21 cellular contexts compared by ENCODE assay signal in genomic region chr19:58319241-58319640, GRCh38. TPM values are rescaled to one million over a fixed set of nuclear protein-coding genes. Genes with fewer than 3 reads are reported as not detected.
DNase-seq lines count a peak whose midpoint lies in the region; ATAC-seq, FAIRE-seq and TF ChIP-seq lines count a peak whose summit lies in the region.
"Had no signal": no experiment of that assay in that cellular context is flagged by ENCODE, and none has a peak within 500 bp of the region (broad histone marks: within the 10 kb centered on the region; RNA-seq: fewer than 3 reads in every experiment).

No MANE protein-coding gene starts in this region.

- no peak overlapping the region for H3K4ac ChIP-seq in H1 (replicated peaks; ENCODE audit: insufficient read length, low read depth, low read length)

- no peaks in the 10 kb centered on the region for H3K79me2 ChIP-seq in H1 (ENCODE audit: control insufficient read depth in 1 of 2, insufficient read depth in 2 of 2, low read length in 2 of 2)

- 90% methylated on average over 10 of the region's 10 CpGs; no CpG with 5 or more reads in 1 of the 2 experiments for WGBS in H1 (ENCODE audit: extremely low coverage in 1 of 2, insufficient coverage in 1 of 2, insufficient read length in 1 of 2, insufficient replicate concordance in 2 of 2, low coverage in 1 of 2, low lambda C conversion rate in 2 of 2, missing lambda C conversion rate in 1 of 2), 2 experiments
- WGBS in suprapubic skin, result 54% methylated on average over 10 of the region's 10 CpGs

- no peak overlapping the region for H4K5ac ChIP-seq in H1 (ENCODE audit: insufficient read length, low read depth, low read length)

- H2BK120ac ChIP-seq in H1 (replicated peaks; ENCODE audit: low read depth, low read length), result no peak overlapping the region

- peaks cover 0 to 9% (median 6%) of the 10 kb centered on the region in 4 experiments; a peak in 3 of 8 replicates for H3K36me3 ChIP-seq in H1 (ENCODE audit: control insufficient read depth in 2 of 4, insufficient read depth in 4 of 4, low read length in 3 of 4)
- peaks cover 20% of the 10 kb centered on the region for H3K36me3 ChIP-seq in suprapubic skin

- H2BK20ac ChIP-seq in H1 (ENCODE audit: low read length), result no peak overlapping the region

- no peaks in the 10 kb centered on the region for H3K4me1 ChIP-seq in H1 (replicated peaks in 1 of 4; ENCODE audit: control insufficient read depth in 3 of 4, insufficient read depth in 4 of 4, low read length in 3 of 4)
- peaks cover 5% of the 10 kb centered on the region for H3K4me1 ChIP-seq in foreskin keratinocyte
- peaks cover 17% of the 10 kb centered on the region for H3K4me1 ChIP-seq in suprapubic skin
- H3K4me1 ChIP-seq: A549, BE2C, HAP-1 had no signal

- TF ChIP-seq POLR2A in H1 (IDR thresholded peaks at IDR 0.05; ENCODE audit: control extremely low read depth in 1 of 2, low read depth in 2 of 2, low read length in 2 of 2) (no peak), suprapubic skin (IDR thresholded peaks at IDR 0.05) (no peak)

- no peak overlapping the region for H4K91ac ChIP-seq in H1 (replicated peaks; ENCODE audit: insufficient read length, low read length)

- H3K27ac ChIP-seq in angular gyrus (ENCODE audit: low read depth, low read length), result peak overlapping the region; percentile 14
- no peak overlapping the region for H3K27ac ChIP-seq in H1 (ENCODE audit: low read depth, low read length)
- no peak overlapping the region for H3K27ac ChIP-seq in foreskin keratinocyte
- peak overlapping the region; percentile 11 for H3K27ac ChIP-seq in suprapubic skin
- H3K27ac ChIP-seq: A549, C4-2B had no signal

- H3K18ac ChIP-seq in H1 (ENCODE audit: extremely low read depth, low read length), result no peak overlapping the region

- no peaks in the 10 kb centered on the region for H3K4me1 Mint-ChIP-seq in activated CD4-positive, alpha-beta T cell treated with anti-CD3 and anti-CD28 coated beads, Interleukin-2, amount 10 ng/mL, durations not matched to agents 24 days and 14 days

- H2BK5ac ChIP-seq in H1 (ENCODE audit: low read depth, low read length), result peak overlapping the region; percentile 13

- TF ChIP-seq RAD21 in H1 (IDR thresholded peaks at IDR 0.05 in 1 of 2, conservative IDR thresholded peaks at IDR 0.05 in 1 of 2; ENCODE audit: low read depth in 2 of 2, low read length in 2 of 2), result no peak

- no peak overlapping the region; a peak in 1 of 7 replicates for H3K9ac ChIP-seq in H1 (replicated peaks in 1 of 4; ENCODE audit: extremely low read depth in 1 of 4, low read depth in 3 of 4, low read length in 3 of 4)

- H3K9me3 ChIP-seq in H1 (ENCODE audit: insufficient read depth in 2 of 2, low read depth in 1 of 2, low read length in 1 of 2) (no peaks in the 10 kb centered on the region), suprapubic skin (no peaks in the 10 kb centered on the region)
- H3K9me3 ChIP-seq: BE2C, HAP-1 had no signal

- H3K4me3 ChIP-seq in H1 (ENCODE audit: extremely low read depth in 1 of 4, insufficient read depth in 2 of 4, low read depth in 3 of 4, low read length in 4 of 4) (no peak overlapping the region), suprapubic skin (no peak overlapping the region)
- H3K4me3 ChIP-seq: A549, HAP-1 had no signal

- ATAC-seq in foreskin keratinocyte, result peak; percentile 33
- no peak for ATAC-seq in GM21381 (IDR thresholded peaks at IDR 0.05; ENCODE audit: unreplicated experiment)
- ATAC-seq in HG02970 (IDR thresholded peaks at IDR 0.05; ENCODE audit: low FRiP score, unreplicated experiment), result no peak
- ATAC-seq: A549 had no signal

- no peak overlapping the region for H3K56ac ChIP-seq in H1 (replicated peaks; ENCODE audit: insufficient read length, low read depth, low read length)

- H4K8ac ChIP-seq in H1 (ENCODE audit: extremely low read depth, insufficient read depth, low read length), result no peak overlapping the region

- no peak for FAIRE-seq in H1 (lab: Jason Lieb, UNC)
- FAIRE-seq: A549, D721Med, G401.6, GM12891 had no signal

- H2BK15ac ChIP-seq in H1 (ENCODE audit: low read length), result no peak overlapping the region

- H3K27ac Mint-ChIP-seq in activated CD4-positive, alpha-beta T cell treated with anti-CD3 and anti-CD28 coated beads, Interleukin-2, amount 10 ng/mL, durations not matched to agents 24 days and 14 days, result no peak overlapping the region
- H3K27ac Mint-ChIP-seq: CD4-positive, alpha-beta memory T cell; HFFc6 had no signal

- H3K23me2 ChIP-seq in H1 (ENCODE audit: low read depth, low read length), result no peaks in the 10 kb centered on the region

- H3K79me1 ChIP-seq in H1 (ENCODE audit: low read depth, low read length), result peaks cover 3% of the 10 kb centered on the region

- no peak overlapping the region for H2AFZ ChIP-seq in H1 (ENCODE audit: low read length)

- H3K23ac ChIP-seq in H1 (ENCODE audit: insufficient read length), result no peak overlapping the region

- no peak overlapping the region for H3K14ac ChIP-seq in H1 (ENCODE audit: insufficient read length)

- no peak for TF ChIP-seq EP300 in H1 (IDR thresholded peaks at IDR 0.05; ENCODE audit: borderline replicate concordance in 1 of 2, low read depth in 2 of 2, low read length in 2 of 2)
- TF ChIP-seq EP300 in suprapubic skin (IDR thresholded peaks at IDR 0.05), result no peak

- CTCF ChIA-PET in H1 (lab: Charles Lee; ENCODE audit: partially characterized antibody), result interaction anchor here (0.5 to 3.0 kb wide), 7 partner anchors 10 to 138 kb away, joined by 3 to 13 read pairs (median 3); no protein-coding TSS in a partner anchor

- POLR2A ChIA-PET in H1 (lab: Charles Lee; ENCODE audit: partially characterized antibody), result interaction anchor here (1.0 to 3.6 kb wide), 8 partner anchors 7 to 194 kb away, joined by 3 to 25 read pairs (median 5); partner anchors contain the start of genes ERVK3-1, ZNF544, ZNF8 and ZSCAN22

- no peak overlapping the region for H3K4me3 Mint-ChIP-seq in activated CD4-positive, alpha-beta T cell treated with anti-CD3 and anti-CD28 coated beads, Interleukin-2, amount 10 ng/mL, durations not matched to agents 24 days and 14 days
- H3K4me3 Mint-ChIP-seq: CD4-positive, alpha-beta memory T cell; HFFc6 had no signal

- H3K27me3 ChIP-seq in H1 (replicated peaks in 1 of 4; ENCODE audit: control insufficient read depth in 3 of 4, extremely low read depth in 1 of 4, insufficient read depth in 3 of 4, low read length in 3 of 4) (no peaks in the 10 kb centered on the region; a peak in 1 of 7 replicates), foreskin keratinocyte (no peaks in the 10 kb centered on the region), suprapubic skin (no peaks in the 10 kb centered on the region)
- H3K27me3 ChIP-seq: BE2C had no signal

- intact Hi-C loops in activated CD4-positive, alpha-beta T cell treated with anti-CD3 and anti-CD28 coated beads, Interleukin-2, amount 10 ng/mL, durations not matched to agents 24 days and 14 days (cut with micrococcal nuclease), result no loop called here

- H3K36me3 Mint-ChIP-seq in activated CD4-positive, alpha-beta T cell treated with anti-CD3 and anti-CD28 coated beads, Interleukin-2, amount 10 ng/mL, durations not matched to agents 24 days and 14 days (ENCODE audit: low read depth), result peaks cover 39% of the 10 kb centered on the region

- H2BK12ac ChIP-seq in H1 (ENCODE audit: low read depth, low read length), result no peak overlapping the region

- TF ChIP-seq CTCF in H1 (IDR thresholded peaks at IDR 0.05; ENCODE audit: control extremely low read depth in 1 of 3, insufficient read depth in 1 of 3, low read depth in 1 of 3, low read length in 3 of 3) (no peak), foreskin keratinocyte (conservative IDR thresholded peaks at IDR 0.05) (no peak), suprapubic skin (IDR thresholded peaks at IDR 0.05) (no peak)

- H4K20me1 ChIP-seq in H1 (replicated peaks in 1 of 2; ENCODE audit: control insufficient read depth in 1 of 2, insufficient read depth in 2 of 2, low read length in 2 of 2), result peaks cover 6 to 19% of the 10 kb centered on the region in 2 experiments

- peaks cover 4% of the 10 kb centered on the region for H3K9me3 Mint-ChIP-seq in activated CD4-positive, alpha-beta T cell treated with anti-CD3 and anti-CD28 coated beads, Interleukin-2, amount 10 ng/mL, durations not matched to agents 24 days and 14 days
- H3K9me3 Mint-ChIP-seq: CD4-positive, alpha-beta memory T cell; HFFc6 had no signal

- H2AK5ac ChIP-seq in H1 (ENCODE audit: low read depth, low read length), result no peak overlapping the region

- H3K4me2 ChIP-seq in H1 (ENCODE audit: insufficient read depth in 1 of 2, low read depth in 2 of 2, low read length in 2 of 2), result no peak overlapping the region
- H3K4me2 ChIP-seq: A549 had no signal

- DNase-seq in H1 (ENCODE audit: low read depth in 1 of 2, low spot score in 2 of 2) (no peak), foreskin keratinocyte (peak; percentile 85 to 88), suprapubic skin (ENCODE audit: low spot score in 2 of 2) (no peak)
- no peak for DNase-seq in activated CD4-positive, alpha-beta T cell treated with anti-CD3 and anti-CD28 coated beads, Interleukin-2, amount 10 ng/mL, durations not matched to agents 24 days and 14 days
- DNase-seq: BE2C; CD4-positive, alpha-beta memory T cell; DMS153; DMS79 treated with DMSO at 0.1 percent for 48 hours; EL; GOT3; HFFc6; IMR-90 had no signal

- H3K27me3 Mint-ChIP-seq in activated CD4-positive, alpha-beta T cell treated with anti-CD3 and anti-CD28 coated beads, Interleukin-2, amount 10 ng/mL, durations not matched to agents 24 days and 14 days, result no peaks in the 10 kb centered on the region
- H3K27me3 Mint-ChIP-seq: CD4-positive, alpha-beta memory T cell had no signal

RNA-seq across cellular contexts. Expression of gene ZSCAN22, which starts 7.6 kb away (rescaled TPM):
- total RNA-seq in H1 (2021; fragmentation: NEBNext Ultra II Directional; extraction: Animal tissue kit (Norgen Biotek cat#: 25700)), result 3.1 and 3.2 TPM in 2 replicates
- polyA plus RNA-seq in H1 (2011; rRNA removed), result 2.6 and 3.3 TPM in 2 replicates
- 1.9 TPM for polyA plus RNA-seq in H1 (2011; cell fraction: cytosol; rRNA removed)
- 1.9 TPM for polyA plus RNA-seq in H1 (2011; cell fraction: nucleus; rRNA removed)
- polyA plus RNA-seq in H1 (2012, experiment 1 of 2), result 1.4 to 2.1 TPM (median 1.9 TPM) in 4 replicates
- 1.0 TPM for polyA plus RNA-seq in H1 (2012, experiment 2 of 2)
- polyA plus RNA-seq in H1 (2013, experiment 1 of 2), result 1.4 TPM
- polyA plus RNA-seq in H1 (2013, experiment 2 of 2), result 1.5 TPM
- 6.3 and 8.1 TPM in 2 replicates for polyA minus RNA-seq in H1 (2011; rRNA and poly(A)+ RNA removed)
- 2.1 TPM for polyA minus RNA-seq in H1 (2011; cell fraction: cytosol; rRNA and poly(A)+ RNA removed)
- 3.5 TPM for polyA minus RNA-seq in H1 (2011; cell fraction: nucleus; rRNA and poly(A)+ RNA removed)
- 2.9 and 3.6 TPM in 2 replicates for total RNA-seq in foreskin keratinocyte
- 1.0 and 1.3 TPM in 2 replicates for polyA plus RNA-seq in foreskin keratinocyte
- 1 to 10 TPM; 4.3 to 7.6 (median 5.6) TPM for total RNA-seq in suprapubic skin
- 4.2 and 4.6 TPM in 2 replicates for total RNA-seq in activated CD4-positive, alpha-beta T cell treated with anti-CD3 and anti-CD28 coated beads, Interleukin-2, amount 10 ng/mL, durations not matched to agents 24 days and 14 days

RNA-seq across cellular contexts. Expression of gene ERVK3-1, which starts 14.1 kb away (rescaled TPM):
- 30.6 and 31.5 TPM in 2 replicates for total RNA-seq in H1 (2021; fragmentation: NEBNext Ultra II Directional; extraction: Animal tissue kit (Norgen Biotek cat#: 25700))
- polyA plus RNA-seq in H1 (2011; rRNA removed), result 28.1 and 29.9 TPM in 2 replicates
- polyA plus RNA-seq in H1 (2011; cell fraction: cytosol; rRNA removed), result 42.2 TPM
- 45.9 TPM for polyA plus RNA-seq in H1 (2011; cell fraction: nucleus; rRNA removed)
- 46.2 to 52.5 TPM (median 50.5 TPM) in 4 replicates for polyA plus RNA-seq in H1 (2012, experiment 1 of 2)
- polyA plus RNA-seq in H1 (2012, experiment 2 of 2), result 38.4 TPM
- 41.3 TPM for polyA plus RNA-seq in H1 (2013, experiment 1 of 2)
- polyA plus RNA-seq in H1 (2013, experiment 2 of 2), result 39.8 TPM
- 19.2 and 20.1 TPM in 2 replicates for polyA minus RNA-seq in H1 (2011; rRNA and poly(A)+ RNA removed)
- 14.2 TPM for polyA minus RNA-seq in H1 (2011; cell fraction: cytosol; rRNA and poly(A)+ RNA removed)
- 31.3 TPM for polyA minus RNA-seq in H1 (2011; cell fraction: nucleus; rRNA and poly(A)+ RNA removed)
- 36.1 and 37.2 TPM in 2 replicates for total RNA-seq in foreskin keratinocyte
- polyA plus RNA-seq in foreskin keratinocyte, result 40.6 and 49.2 TPM in 2 replicates
- total RNA-seq in suprapubic skin, result 10 to 100 TPM; 36.9 to 70.3 (median 42.1) TPM
- 75.2 and 80.7 TPM in 2 replicates for total RNA-seq in activated CD4-positive, alpha-beta T cell treated with anti-CD3 and anti-CD28 coated beads, Interleukin-2, amount 10 ng/mL, durations not matched to agents 24 days and 14 days

RNA-seq across cellular contexts. Expression of gene A1BG, which starts 34.1 kb away (rescaled TPM):
- total RNA-seq in H1 (2021; fragmentation: NEBNext Ultra II Directional; extraction: Animal tissue kit (Norgen Biotek cat#: 25700)), result 19.9 and 20.8 TPM in 2 replicates
- polyA plus RNA-seq in H1 (2011; rRNA removed) (69.6 and 108 TPM in 2 replicates), foreskin keratinocyte (11.4 and 14.9 TPM in 2 replicates)
- 43.4 TPM for polyA plus RNA-seq in H1 (2011; cell fraction: cytosol; rRNA removed)
- polyA plus RNA-seq in H1 (2011; cell fraction: nucleus; rRNA removed), result 26.6 TPM
- polyA plus RNA-seq in H1 (2012, experiment 1 of 2), result 11.4 to 25.4 TPM (median 23.1 TPM) in 4 replicates
- 102 TPM for polyA plus RNA-seq in H1 (2012, experiment 2 of 2)
- 26.4 TPM for polyA plus RNA-seq in H1 (2013, experiment 1 of 2)
- 32.6 TPM for polyA plus RNA-seq in H1 (2013, experiment 2 of 2)
- polyA minus RNA-seq in H1 (2011; rRNA and poly(A)+ RNA removed), result 0.49 and 1.1 TPM in 2 replicates
- polyA minus RNA-seq in H1 (2011; cell fraction: cytosol; rRNA and poly(A)+ RNA removed), result 6.5 TPM
- polyA minus RNA-seq in H1 (2011; cell fraction: nucleus; rRNA and poly(A)+ RNA removed), result 1.7 TPM
- total RNA-seq in foreskin keratinocyte (6.6 and 10.4 TPM in 2 replicates), suprapubic skin (10 to 100 TPM in 2 of 4 donors, 1 to 10 TPM in 2; 1.0 to 14.9 (median 8.1) TPM)
- total RNA-seq in activated CD4-positive, alpha-beta T cell treated with anti-CD3 and anti-CD28 coated beads, Interleukin-2, amount 10 ng/mL, durations not matched to agents 24 days and 14 days, result 7.6 and 7.7 TPM in 2 replicates

RNA-seq across cellular contexts. Expression of gene ZNF8, which starts 40.5 kb away (rescaled TPM):
- total RNA-seq in H1 (2021; fragmentation: NEBNext Ultra II Directional; extraction: Animal tissue kit (Norgen Biotek cat#: 25700)), result 20.5 and 21.5 TPM in 2 replicates
- polyA plus RNA-seq in H1 (2011; rRNA removed) (9.2 and 9.8 TPM in 2 replicates), foreskin keratinocyte (0.71 and 0.85 TPM in 2 replicates)
- 7.0 TPM for polyA plus RNA-seq in H1 (2011; cell fraction: cytosol; rRNA removed)
- 15.2 TPM for polyA plus RNA-seq in H1 (2011; cell fraction: nucleus; rRNA removed)
- polyA plus RNA-seq in H1 (2012, experiment 1 of 2), result 5.5 to 7.9 TPM (median 6.5 TPM) in 4 replicates
- polyA plus RNA-seq in H1 (2012, experiment 2 of 2), result 4.9 TPM
- polyA plus RNA-seq in H1 (2013, experiment 1 of 2), result 9.6 TPM
- 8.2 TPM for polyA plus RNA-seq in H1 (2013, experiment 2 of 2)
- polyA minus RNA-seq in H1 (2011; rRNA and poly(A)+ RNA removed), result 30.0 and 32.5 TPM in 2 replicates
- 17.0 TPM for polyA minus RNA-seq in H1 (2011; cell fraction: cytosol; rRNA and poly(A)+ RNA removed)
- polyA minus RNA-seq in H1 (2011; cell fraction: nucleus; rRNA and poly(A)+ RNA removed), result 15.0 TPM
- total RNA-seq in foreskin keratinocyte (4.8 and 5.2 TPM in 2 replicates), suprapubic skin (10 to 100 TPM in 1 of 4 donors, 1 to 10 TPM in 3; 8.3 to 15.6 (median 8.7) TPM)
- total RNA-seq in activated CD4-positive, alpha-beta T cell treated with anti-CD3 and anti-CD28 coated beads, Interleukin-2, amount 10 ng/mL, durations not matched to agents 24 days and 14 days, result 4.8 and 5.1 TPM in 2 replicates

RNA-seq across cellular contexts. Expression of gene ZNF497, which starts 43.3 kb away (rescaled TPM):
- total RNA-seq in H1 (2021; fragmentation: NEBNext Ultra II Directional; extraction: Animal tissue kit (Norgen Biotek cat#: 25700)), result 0.93 and 1.0 TPM in 2 replicates
- polyA plus RNA-seq in H1 (2011; rRNA removed) (1.4 and 2.0 TPM in 2 replicates), foreskin keratinocyte (0.33 and 0.43 TPM in 2 replicates)
- 1.4 TPM for polyA plus RNA-seq in H1 (2011; cell fraction: cytosol; rRNA removed)
- 6.2 TPM for polyA plus RNA-seq in H1 (2011; cell fraction: nucleus; rRNA removed)
- 1.7 to 2.7 TPM (median 2.4 TPM) in 4 replicates for polyA plus RNA-seq in H1 (2012, experiment 1 of 2)
- polyA plus RNA-seq in H1 (2012, experiment 2 of 2), result 1.5 TPM
- polyA plus RNA-seq in H1 (2013, experiment 1 of 2), result 0.45 TPM
- polyA plus RNA-seq in H1 (2013, experiment 2 of 2), result 0.31 TPM
- 1.0 and 1.7 TPM in 2 replicates for polyA minus RNA-seq in H1 (2011; rRNA and poly(A)+ RNA removed)
- polyA minus RNA-seq in H1 (2011; cell fraction: cytosol; rRNA and poly(A)+ RNA removed), result 2.5 TPM
- 1.7 TPM for polyA minus RNA-seq in H1 (2011; cell fraction: nucleus; rRNA and poly(A)+ RNA removed)
- total RNA-seq in foreskin keratinocyte (0.28 and 0.41 TPM in 2 replicates), suprapubic skin (1 to 10 TPM; 2.4 to 4.8 (median 3.4) TPM)
- 0.79 and 1.1 TPM in 2 replicates for total RNA-seq in activated CD4-positive, alpha-beta T cell treated with anti-CD3 and anti-CD28 coated beads, Interleukin-2, amount 10 ng/mL, durations not matched to agents 24 days and 14 days

Comparison
In these comparisons a context has a peak if more than half of its experiments do, and no peak if none do; other contexts are left out.
1. H3K27ac ChIP-seq: peak in angular gyrus (single experiment) and suprapubic skin (single experiment); none in H1 (single experiment) and foreskin keratinocyte (single experiment).
2. DNase-seq: peak in foreskin keratinocyte (2 of 2); none in H1 (0 of 2), suprapubic skin (0 of 2) and activated CD4-positive, alpha-beta T cell treated with anti-CD3 and anti-CD28 coated beads, Interleukin-2, amount 10 ng/mL, durations not matched to agents 24 days and 14 days (single experiment).